In the genomic region with DNA sequence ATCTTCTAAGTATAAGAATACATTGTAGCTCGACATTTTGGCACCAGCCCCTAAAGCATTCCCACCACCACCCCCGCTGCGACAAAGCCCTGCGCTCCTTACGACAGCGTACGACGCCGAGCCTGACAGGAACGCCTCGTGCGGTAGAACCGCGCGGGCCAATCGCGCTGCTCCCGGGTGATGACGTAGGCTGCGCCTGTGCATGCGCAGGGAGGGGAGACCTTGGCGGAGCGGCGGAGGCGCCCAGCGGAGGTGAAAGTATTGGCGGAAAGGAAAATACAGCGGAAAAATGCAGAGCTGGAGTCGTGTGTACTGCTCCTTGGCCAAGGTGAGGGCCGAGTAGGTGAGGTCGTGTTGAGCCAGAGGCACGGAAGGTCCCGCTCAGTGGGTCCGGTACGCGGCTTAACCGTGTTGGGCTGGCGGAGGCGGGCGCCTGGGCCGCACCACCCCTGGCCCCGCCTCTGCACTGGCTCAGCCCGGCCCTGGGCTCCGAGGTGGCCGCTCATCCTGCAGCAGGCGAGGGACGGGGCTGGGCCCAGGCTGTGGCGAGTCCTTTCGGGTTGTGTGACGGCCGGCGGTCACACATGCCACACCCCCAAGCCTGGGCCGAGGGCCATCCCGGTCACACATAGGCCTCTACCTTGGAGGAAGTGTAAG, we compare ENCODE assay signal across 1 cellular context.
A peak's percentile ranks its signal among the peaks of the same experiment; 100 is the strongest.
TF ChIP-seq lines count a peak whose summit lies in the region.

TSS of gene DLD (plus strand) at position 222 of the 657 bp plus-strand sequence. CDS start at position 290, 68 bp downstream.

TF ChIP-seq in K562, 482 proteins besides CTCF, POLR2A, EP300 and RAD21 (continued from another document and continues in another):
- TF ChIP-seq, protein P1, sequence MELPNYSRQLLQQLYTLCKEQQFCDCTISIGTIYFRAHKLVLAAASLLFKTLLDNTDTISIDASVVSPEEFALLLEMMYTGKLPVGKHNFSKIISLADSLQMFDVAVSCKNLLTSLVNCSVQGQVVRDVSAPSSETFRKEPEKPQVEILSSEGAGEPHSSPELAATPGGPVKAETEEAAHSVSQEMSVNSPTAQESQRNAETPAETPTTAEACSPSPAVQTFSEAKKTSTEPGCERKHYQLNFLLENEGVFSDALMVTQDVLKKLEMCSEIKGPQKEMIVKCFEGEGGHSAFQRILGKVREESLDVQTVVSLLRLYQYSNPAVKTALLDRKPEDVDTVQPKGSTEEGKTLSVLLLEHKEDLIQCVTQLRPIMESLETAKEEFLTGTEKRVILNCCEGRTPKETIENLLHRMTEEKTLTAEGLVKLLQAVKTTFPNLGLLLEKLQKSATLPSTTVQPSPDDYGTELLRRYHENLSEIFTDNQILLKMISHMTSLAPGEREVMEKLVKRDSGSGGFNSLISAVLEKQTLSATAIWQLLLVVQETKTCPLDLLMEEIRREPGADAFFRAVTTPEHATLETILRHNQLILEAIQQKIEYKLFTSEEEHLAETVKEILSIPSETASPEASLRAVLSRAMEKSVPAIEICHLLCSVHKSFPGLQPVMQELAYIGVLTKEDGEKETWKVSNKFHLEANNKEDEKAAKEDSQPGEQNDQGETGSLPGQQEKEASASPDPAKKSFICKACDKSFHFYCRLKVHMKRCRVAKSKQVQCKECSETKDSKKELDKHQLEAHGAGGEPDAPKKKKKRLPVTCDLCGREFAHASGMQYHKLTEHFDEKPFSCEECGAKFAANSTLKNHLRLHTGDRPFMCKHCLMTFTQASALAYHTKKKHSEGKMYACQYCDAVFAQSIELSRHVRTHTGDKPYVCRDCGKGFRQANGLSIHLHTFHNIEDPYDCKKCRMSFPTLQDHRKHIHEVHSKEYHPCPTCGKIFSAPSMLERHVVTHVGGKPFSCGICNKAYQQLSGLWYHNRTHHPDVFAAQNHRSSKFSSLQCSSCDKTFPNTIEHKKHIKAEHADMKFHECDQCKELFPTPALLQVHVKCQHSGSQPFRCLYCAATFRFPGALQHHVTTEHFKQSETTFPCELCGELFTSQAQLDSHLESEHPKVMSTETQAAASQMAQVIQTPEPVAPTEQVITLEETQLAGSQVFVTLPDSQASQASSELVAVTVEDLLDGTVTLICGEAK (IDR thresholded peaks at IDR 0.05) = no peak; the same call in 1 of the 2 replicates
- TF ChIP-seq, protein P1 (CRISPR knock-in tag; IDR thresholded peaks at IDR 0.05) = no peak
- peak; percentile 66 for TF ChIP-seq SIN3B (IDR thresholded peaks at IDR 0.05; ENCODE audit: low read depth)
- TF ChIP-seq SMARCE1 (IDR thresholded peaks at IDR 0.05) = no peak
- TF ChIP-seq ZFP91 (CRISPR knock-in tag; IDR thresholded peaks at IDR 0.05) = peak; percentile 50; the same call in 1 of the 2 replicates
- TF ChIP-seq NCOA4 (IDR thresholded peaks at IDR 0.05; ENCODE audit: partially characterized antibody) = no peak
- peak; percentile 74 for TF ChIP-seq FOSL1 (tag; conservative IDR thresholded peaks at IDR 0.05)
- no peak; the same call in 1 of the 2 replicates for TF ChIP-seq KLF6 (CRISPR knock-in tag; IDR thresholded peaks at IDR 0.05; ENCODE audit: borderline replicate concordance)
- no peak; the same call in 1 of the 2 replicates for TF ChIP-seq NFRKB (IDR thresholded peaks at IDR 0.05; ENCODE audit: low read depth)
- TF ChIP-seq, protein P2, sequence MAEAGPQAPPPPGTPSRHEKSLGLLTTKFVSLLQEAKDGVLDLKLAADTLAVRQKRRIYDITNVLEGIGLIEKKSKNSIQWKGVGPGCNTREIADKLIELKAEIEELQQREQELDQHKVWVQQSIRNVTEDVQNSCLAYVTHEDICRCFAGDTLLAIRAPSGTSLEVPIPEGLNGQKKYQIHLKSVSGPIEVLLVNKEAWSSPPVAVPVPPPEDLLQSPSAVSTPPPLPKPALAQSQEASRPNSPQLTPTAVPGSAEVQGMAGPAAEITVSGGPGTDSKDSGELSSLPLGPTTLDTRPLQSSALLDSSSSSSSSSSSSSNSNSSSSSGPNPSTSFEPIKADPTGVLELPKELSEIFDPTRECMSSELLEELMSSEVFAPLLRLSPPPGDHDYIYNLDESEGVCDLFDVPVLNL (CRISPR knock-in tag; IDR thresholded peaks at IDR 0.05; ENCODE audit: low read depth) = no peak; the same call in 1 of the 2 replicates
- TF ChIP-seq TAF1 (IDR thresholded peaks at IDR 0.05; ENCODE audit: control insufficient read depth, extremely low read depth, insufficient read depth, low read length, severe bottlenecking) = peak; percentile 69
- no peak for TF ChIP-seq TFAM (CRISPR knock-in tag; conservative IDR thresholded peaks at IDR 0.05)
- TF ChIP-seq ZNF24 (IDR thresholded peaks at IDR 0.05) = peak; percentile 89
- TF ChIP-seq, protein P3, sequence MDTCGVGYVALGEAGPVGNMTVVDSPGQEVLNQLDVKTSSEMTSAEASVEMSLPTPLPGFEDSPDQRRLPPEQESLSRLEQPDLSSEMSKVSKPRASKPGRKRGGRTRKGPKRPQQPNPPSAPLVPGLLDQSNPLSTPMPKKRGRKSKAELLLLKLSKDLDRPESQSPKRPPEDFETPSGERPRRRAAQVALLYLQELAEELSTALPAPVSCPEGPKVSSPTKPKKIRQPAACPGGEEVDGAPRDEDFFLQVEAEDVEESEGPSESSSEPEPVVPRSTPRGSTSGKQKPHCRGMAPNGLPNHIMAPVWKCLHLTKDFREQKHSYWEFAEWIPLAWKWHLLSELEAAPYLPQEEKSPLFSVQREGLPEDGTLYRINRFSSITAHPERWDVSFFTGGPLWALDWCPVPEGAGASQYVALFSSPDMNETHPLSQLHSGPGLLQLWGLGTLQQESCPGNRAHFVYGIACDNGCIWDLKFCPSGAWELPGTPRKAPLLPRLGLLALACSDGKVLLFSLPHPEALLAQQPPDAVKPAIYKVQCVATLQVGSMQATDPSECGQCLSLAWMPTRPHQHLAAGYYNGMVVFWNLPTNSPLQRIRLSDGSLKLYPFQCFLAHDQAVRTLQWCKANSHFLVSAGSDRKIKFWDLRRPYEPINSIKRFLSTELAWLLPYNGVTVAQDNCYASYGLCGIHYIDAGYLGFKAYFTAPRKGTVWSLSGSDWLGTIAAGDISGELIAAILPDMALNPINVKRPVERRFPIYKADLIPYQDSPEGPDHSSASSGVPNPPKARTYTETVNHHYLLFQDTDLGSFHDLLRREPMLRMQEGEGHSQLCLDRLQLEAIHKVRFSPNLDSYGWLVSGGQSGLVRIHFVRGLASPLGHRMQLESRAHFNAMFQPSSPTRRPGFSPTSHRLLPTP (IDR thresholded peaks at IDR 0.05; ENCODE audit: borderline replicate concordance, extremely low read depth, insufficient read length) = no peak
- peak; percentile 95 for TF ChIP-seq POLR2G (IDR thresholded peaks at IDR 0.05; ENCODE audit: low read depth, low read length)
- 0 out of 2 replicates have a peak, but pooled peaks have one; percentile 6 for TF ChIP-seq ATF4 (CRISPR knock-in tag; IDR thresholded peaks at IDR 0.05)
- peak in 1 of 2 experiments; percentile 55; a peak in 1 of 4 replicates for TF ChIP-seq MLLT1 (IDR thresholded peaks at IDR 0.05)
- TF ChIP-seq ZBTB43 (CRISPR knock-in tag; IDR thresholded peaks at IDR 0.05) = no peak
- TF ChIP-seq, protein P4, sequence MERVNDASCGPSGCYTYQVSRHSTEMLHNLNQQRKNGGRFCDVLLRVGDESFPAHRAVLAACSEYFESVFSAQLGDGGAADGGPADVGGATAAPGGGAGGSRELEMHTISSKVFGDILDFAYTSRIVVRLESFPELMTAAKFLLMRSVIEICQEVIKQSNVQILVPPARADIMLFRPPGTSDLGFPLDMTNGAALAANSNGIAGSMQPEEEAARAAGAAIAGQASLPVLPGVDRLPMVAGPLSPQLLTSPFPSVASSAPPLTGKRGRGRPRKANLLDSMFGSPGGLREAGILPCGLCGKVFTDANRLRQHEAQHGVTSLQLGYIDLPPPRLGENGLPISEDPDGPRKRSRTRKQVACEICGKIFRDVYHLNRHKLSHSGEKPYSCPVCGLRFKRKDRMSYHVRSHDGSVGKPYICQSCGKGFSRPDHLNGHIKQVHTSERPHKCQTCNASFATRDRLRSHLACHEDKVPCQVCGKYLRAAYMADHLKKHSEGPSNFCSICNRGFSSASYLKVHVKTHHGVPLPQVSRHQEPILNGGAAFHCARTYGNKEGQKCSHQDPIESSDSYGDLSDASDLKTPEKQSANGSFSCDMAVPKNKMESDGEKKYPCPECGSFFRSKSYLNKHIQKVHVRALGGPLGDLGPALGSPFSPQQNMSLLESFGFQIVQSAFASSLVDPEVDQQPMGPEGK (CRISPR knock-in tag; IDR thresholded peaks at IDR 0.05; ENCODE audit: borderline replicate concordance) = 0 out of 2 replicates have a peak, but pooled peaks have one; percentile 64
- no peak; a peak in 1 of 4 replicates for TF ChIP-seq MLX (CRISPR knock-in tag; conservative IDR thresholded peaks at IDR 0.05)
- no peak for TF ChIP-seq THAP7 (CRISPR knock-in tag; IDR thresholded peaks at IDR 0.05)
- no peak; the same call in 1 of the 2 replicates for TF ChIP-seq BRD4 (IDR thresholded peaks at IDR 0.05)
